ENCODE assay signal across 13 cellular contexts in genomic region chr14:54364555-54365415, GRCh38. TPM values are rescaled to one million over a fixed set of nuclear protein-coding genes. Genes with fewer than 3 reads are reported as not detected.
DNase-seq lines count a peak whose midpoint lies in the region; ATAC-seq and TF ChIP-seq lines count a peak whose summit lies in the region.
"Had no signal": no experiment of that assay in that cellular context is flagged by ENCODE, and none has a peak within 500 bp of the region (broad histone marks: within the 10 kb centered on the region; RNA-seq: fewer than 3 reads in every experiment).

No MANE protein-coding gene starts in this region.

- H3K4me1 ChIP-seq in PC-3 (ENCODE audit: insufficient read depth, low read length) (peaks cover 60% of the 10 kb centered on the region), esophagus muscularis mucosa (peaks cover 0 to 18% (median 13%) of the 10 kb centered on the region in 4 donors)

- DNase-seq in AG08395 (ENCODE audit: low spot score) (peak; percentile 61), PC-3 (peak; percentile 96), esophagus muscularis mucosa (ENCODE audit: extremely low spot score) (no peak), omental fat pad (ENCODE audit: low spot score) (no peak), NCI-H1694 (lab: John Stamatoyannopoulos, UW) (no peak), glutamatergic neuron (no peak)
- DNase-seq: activated CD4-positive, alpha-beta T cell treated with anti-CD3 and anti-CD28 coated beads, Interleukin-2, amount 10 ng/mL, durations not matched to agents 7 days and 5 days; CD4-positive, CD25-positive, alpha-beta regulatory T cell; Peyer's patch; stimulated activated naive CD4-positive, alpha-beta T cell had no signal

- H3K27ac Mint-ChIP-seq in glutamatergic neuron (ENCODE audit: unreplicated experiment) = no peak overlapping the region
- H3K27ac Mint-ChIP-seq: activated CD4-positive, alpha-beta T cell treated with anti-CD3 and anti-CD28 coated beads, Interleukin-2, amount 10 ng/mL, durations not matched to agents 7 days and 5 days had no signal

- peak overlapping the region; percentile 91 for H3K27ac ChIP-seq in PC-3 (ENCODE audit: low read length)
- H3K27ac ChIP-seq in esophagus muscularis mucosa (replicated peaks in 1 of 4) = peak overlapping the region in 1 of 4 donors; percentile 68
- H3K27ac ChIP-seq: KMS-11 had no signal

- intact Hi-C loops in PC-3 (cut with micrococcal nuclease) (loop anchor here (1.0 to 5.0 kb wide), 2 partner anchors 8 to 408 kb away; no protein-coding TSS in a partner anchor), esophagus muscularis mucosa (cut with DNase I) (no loop called here)

- peak overlapping the region; percentile 55 for H3K4me3 ChIP-seq in PC-3 (ENCODE audit: low read length)
- H3K4me3 ChIP-seq in esophagus muscularis mucosa = no peak overlapping the region
- H3K4me3 ChIP-seq: Peyer's patch had no signal

- H3K27me3 Mint-ChIP-seq in glutamatergic neuron (ENCODE audit: unreplicated experiment) = no peaks in the 10 kb centered on the region

- no peaks in the 10 kb centered on the region for H3K36me3 Mint-ChIP-seq in glutamatergic neuron (ENCODE audit: unreplicated experiment)
- H3K36me3 Mint-ChIP-seq: CD4-positive, CD25-positive, alpha-beta regulatory T cell had no signal

- TF ChIP-seq EP300 in esophagus muscularis mucosa (IDR thresholded peaks at IDR 0.05) = peak; percentile 83

- H3F3A ChIP-seq in PC-3 (ENCODE audit: low read length, unreplicated experiment) = peaks cover 18% of the 10 kb centered on the region

- ATAC-seq in PC-3 (peak; percentile 78), omental fat pad (ENCODE audit: low FRiP score) (peak; percentile 89), GM21423 (IDR thresholded peaks at IDR 0.05; ENCODE audit: unreplicated experiment) (no peak), HG03469 (IDR thresholded peaks at IDR 0.05; ENCODE audit: unreplicated experiment) (no peak)

- H3K36me3 ChIP-seq in PC-3 (ENCODE audit: low read depth, low read length) (no peaks in the 10 kb centered on the region), esophagus muscularis mucosa (no peaks in the 10 kb centered on the region)
- H3K36me3 ChIP-seq: Peyer's patch had no signal

- 55% methylated on average over 7 of the region's 9 CpGs for WGBS in esophagus muscularis mucosa

- no peaks in the 10 kb centered on the region for H3K27me3 ChIP-seq in PC-3 (ENCODE audit: low read length)
- peaks cover 0 to 13% (median 0%) of the 10 kb centered on the region in 4 donors for H3K27me3 ChIP-seq in esophagus muscularis mucosa
- H3K27me3 ChIP-seq: Peyer's patch had no signal

- H3K9me3 ChIP-seq in PC-3 (ENCODE audit: low read length) = no peaks in the 10 kb centered on the region
- H3K9me3 ChIP-seq in esophagus muscularis mucosa = peaks cover 0 to 5% (median 0%) of the 10 kb centered on the region in 4 donors
- H3K9me3 ChIP-seq: Peyer's patch had no signal

- H3K79me2 ChIP-seq in PC-3 (ENCODE audit: low read length) = no peaks in the 10 kb centered on the region

- no peaks in the 10 kb centered on the region for H3K4me1 Mint-ChIP-seq in glutamatergic neuron (ENCODE audit: low read depth, unreplicated experiment)

- BruUV-seq in PC-3 (replicated peaks; lab: Mats Ljungman, UMichigan) = TSS peak; percentile 92

- H3K4me2 ChIP-seq in PC-3 (ENCODE audit: low read length) = peak overlapping the region; percentile 82
- H3K4me2 ChIP-seq: KMS-11 had no signal

- H3K9me2 ChIP-seq in PC-3 (replicated peaks; ENCODE audit: low read length) = no peaks in the 10 kb centered on the region

- peak overlapping the region; percentile 72 for H2AFZ ChIP-seq in PC-3 (ENCODE audit: low read length)

- peak overlapping the region; percentile 60 for H3K9ac ChIP-seq in PC-3 (ENCODE audit: low read length)
- H3K9ac ChIP-seq: KMS-11 had no signal

- CTCF ChIA-PET in PC-3 (lab: Charles Lee) = interaction anchor here (0.5 to 3.2 kb wide), 5 partner anchors 17 to 358 kb away, joined by 4 to 18 read pairs (median 5); partner anchors contain the start of gene CDKN3

- POLR2A ChIA-PET in PC-3 (lab: Charles Lee; ENCODE audit: unreplicated experiment) = interaction anchor here (0.6 to 1.4 kb wide), 3 partner anchors 9 to 408 kb away, joined by 3 to 4 read pairs (median 3); no protein-coding TSS in a partner anchor

- no peaks in the 10 kb centered on the region for H4K20me1 ChIP-seq in PC-3 (ENCODE audit: low read length)

- H3K4me3 Mint-ChIP-seq in glutamatergic neuron (ENCODE audit: unreplicated experiment) = no peak overlapping the region
- H3K4me3 Mint-ChIP-seq: activated CD4-positive, alpha-beta T cell treated with anti-CD3 and anti-CD28 coated beads, Interleukin-2, amount 10 ng/mL, durations not matched to agents 7 days and 5 days; CD4-positive, CD25-positive, alpha-beta regulatory T cell had no signal

- TF ChIP-seq CTCF in PC-3 (conservative IDR thresholded peaks at IDR 0.05; ENCODE audit: low read depth, low read length) (no peak), esophagus muscularis mucosa (IDR thresholded peaks at IDR 0.05) (no peak), omental fat pad (IDR thresholded peaks at IDR 0.05) (no peak), glutamatergic neuron (IDR thresholded peaks at IDR 0.05; ENCODE audit: partially characterized antibody, unreplicated experiment) (no peak)

- H3K9me3 Mint-ChIP-seq in glutamatergic neuron (ENCODE audit: unreplicated experiment) = no peaks in the 10 kb centered on the region
- H3K9me3 Mint-ChIP-seq: activated CD4-positive, alpha-beta T cell treated with anti-CD3 and anti-CD28 coated beads, Interleukin-2, amount 10 ng/mL, durations not matched to agents 7 days and 5 days had no signal

- TF ChIP-seq POLR2A in esophagus muscularis mucosa (IDR thresholded peaks at IDR 0.05; ENCODE audit: low read depth) = no peak

RNA-seq across cellular contexts. Expression of gene CDKN3, which starts 32.0 kb away (rescaled TPM):
- total RNA-seq in PC-3 (2014; rRNA removed) (354 and 434 TPM in 2 replicates), esophagus muscularis mucosa (1 to 10 TPM in 2 of 4 donors, under 1 TPM in 2; 0.65 to 4.8 (median 1.0) TPM), omental fat pad (1 to 10 TPM in 3 of 4 donors, under 1 TPM in 1; 0.94 to 7.6 (median 4.2) TPM), glutamatergic neuron (ENCODE audit: unreplicated experiment) (4.4 TPM)

Comparison
In these comparisons a context has a peak if more than half of its experiments do, and no peak if none do; other contexts are left out.
1. DNase-seq: peak in AG08395 (single experiment) and PC-3 (single experiment); none in esophagus muscularis mucosa (single experiment), omental fat pad (single experiment), NCI-H1694 (single experiment) and glutamatergic neuron (single experiment).
2. ATAC-seq: peak in PC-3 (single experiment) and omental fat pad (single experiment); none in GM21423 (single experiment) and HG03469 (single experiment).
3. RNA of gene CDKN3, which starts 32.0 kb away (total RNA-seq): 354 to 434 TPM in PC-3; 0.94 to 7.6 TPM in omental fat pad, 4.4 TPM in glutamatergic neuron (single experiment) and 0.65 to 4.8 TPM in esophagus muscularis mucosa; every median in the first group is over 10 times any median in the second.